In the genomic region with DNA sequence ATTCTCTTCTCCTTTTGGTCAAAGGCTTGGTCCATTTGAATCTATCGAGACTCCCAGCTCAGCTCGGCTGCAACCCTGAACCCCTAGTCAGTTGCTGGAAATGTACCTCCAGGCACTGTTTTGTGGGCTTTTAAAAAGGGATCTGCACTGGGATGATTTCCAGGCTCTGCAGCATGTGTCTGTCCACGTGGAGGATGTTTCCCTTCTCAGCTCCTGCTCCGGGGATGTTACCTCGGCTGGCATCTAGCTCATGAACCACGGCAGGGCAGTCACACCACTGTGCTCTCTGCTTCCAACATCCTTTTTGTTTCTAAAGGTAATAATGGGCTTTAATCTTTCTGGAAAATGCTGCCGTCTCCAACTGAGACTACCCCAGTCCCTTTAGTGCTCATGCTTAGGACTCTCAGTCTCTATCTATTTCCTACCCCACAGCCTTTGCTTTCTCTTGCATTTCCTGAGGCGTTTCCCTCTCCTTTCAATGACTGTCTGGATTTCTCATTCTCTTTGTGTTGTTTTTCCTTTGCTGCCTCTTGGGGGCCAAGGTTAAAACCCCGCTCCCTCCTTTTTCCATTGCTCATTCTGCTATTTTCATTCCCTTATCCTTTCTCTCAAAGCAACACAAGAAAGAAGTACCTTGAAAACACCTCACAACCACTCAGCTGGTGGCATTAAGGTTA, we compare ENCODE assay signal across 2 cellular contexts.
TF ChIP-seq lines count a peak whose summit lies in the region.

No MANE protein-coding gene starts in this region.

TF ChIP-seq in SK-N-SH, 30 proteins besides CTCF, POLR2A, EP300 and RAD21 (continued from another document):
- TF ChIP-seq, protein P1, sequence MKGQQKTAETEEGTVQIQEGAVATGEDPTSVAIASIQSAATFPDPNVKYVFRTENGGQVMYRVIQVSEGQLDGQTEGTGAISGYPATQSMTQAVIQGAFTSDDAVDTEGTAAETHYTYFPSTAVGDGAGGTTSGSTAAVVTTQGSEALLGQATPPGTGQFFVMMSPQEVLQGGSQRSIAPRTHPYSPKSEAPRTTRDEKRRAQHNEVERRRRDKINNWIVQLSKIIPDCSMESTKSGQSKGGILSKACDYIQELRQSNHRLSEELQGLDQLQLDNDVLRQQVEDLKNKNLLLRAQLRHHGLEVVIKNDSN (IDR thresholded peaks at IDR 0.05; ENCODE audit: borderline replicate concordance, low read depth), result no peak
- TF ChIP-seq EZH2phosphoT487 (IDR thresholded peaks at IDR 0.05; ENCODE audit: borderline replicate concordance, low read depth), result no peak
TF ChIP-seq in SK-N-SH: peak in this region for 0.

TF ChIP-seq in SK-N-SH treated with all-trans-retinoic acid at 6 μM for 48 hours, 23 proteins besides CTCF, POLR2A, EP300 and RAD21 (continued from another document):
- no peak for TF ChIP-seq BACH2 (CRISPR knock-in tag; IDR thresholded peaks at IDR 0.05; ENCODE audit: borderline replicate concordance)
- no peak for TF ChIP-seq ESRRG (CRISPR knock-in tag; IDR thresholded peaks at IDR 0.05)
TF ChIP-seq in SK-N-SH treated with all-trans-retinoic acid at 6 μM for 48 hours: peak in this region for 0.
